In the genomic region with DNA sequence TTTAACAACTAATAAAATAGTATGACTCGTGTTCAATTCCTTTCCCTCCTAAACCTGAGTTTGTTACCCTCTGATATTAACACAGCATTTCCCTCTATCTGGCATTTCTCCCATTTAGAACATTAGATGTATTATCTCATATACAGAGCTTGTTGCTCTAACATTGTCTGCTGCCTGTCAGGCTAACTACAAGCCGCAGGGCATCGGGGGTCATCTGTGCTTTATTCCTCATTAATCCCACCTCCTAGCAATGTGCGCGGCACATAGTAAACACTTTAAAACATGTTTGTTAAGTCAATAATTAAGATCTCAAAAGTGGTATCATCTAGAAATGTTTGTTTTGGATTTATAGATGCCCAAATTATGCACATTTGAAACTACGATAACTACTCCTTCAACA, we compare ENCODE assay signal across 21 cellular contexts. TPM values are rescaled to one million over a fixed set of nuclear protein-coding genes. Genes with fewer than 3 reads are reported as not detected.
DNase-seq lines count a peak whose midpoint lies in the region; TF ChIP-seq lines count a peak whose summit lies in the region.
"Had no signal": no experiment of that assay in that cellular context is flagged by ENCODE, and none has a peak within 500 bp of the region (broad histone marks: within the 10 kb centered on the region; RNA-seq: fewer than 3 reads in every experiment).

No MANE protein-coding gene starts in this region.

- H3K9me2 ChIP-seq in DOHH2 (replicated peaks; ENCODE audit: control insufficient read depth, low read length) = no peaks in the 10 kb centered on the region

- H3K27me3 Mint-ChIP-seq in neural crest cell (ENCODE audit: low read depth) (no peaks in the 10 kb centered on the region), MCF 10A (ENCODE audit: insufficient read depth, unreplicated experiment) (no peaks in the 10 kb centered on the region)
- H3K27me3 Mint-ChIP-seq: CD4-positive, alpha-beta T cell had no signal

- BruUV-seq in MCF 10A (replicated peaks; lab: Mats Ljungman, UMichigan) = no TSS peak

- H3K4me3 ChIP-seq in DOHH2 (ENCODE audit: low read length) (peak overlapping the region; percentile 60), WERI-Rb-1 (ENCODE audit: low read depth, low read length) (no peak overlapping the region)
- H3K4me3 ChIP-seq: BLaER1 treated with 17β-estradiol and CSF1 and Interleukin-3, amounts not matched to agents 10 nM and 100 nM; GM23338; HAP-1; MG63 had no signal

- H3K4me1 ChIP-seq in DOHH2 (ENCODE audit: control insufficient read depth, low read length) = peaks cover 45% of the 10 kb centered on the region
- H3K4me1 ChIP-seq: HAP-1 had no signal

- DNase-seq in NCI-H82 (lab: John Stamatoyannopoulos, UW) (peak; percentile 68), WERI-Rb-1 (peak; percentile 8), neural crest cell (ENCODE audit: low read depth, low spot score) (no peak), DMS 273 (lab: John Stamatoyannopoulos, UW; ENCODE audit: unreplicated experiment) (no peak), MCF 10A (ENCODE audit: unreplicated experiment) (no peak)
- DNase-seq in activated naive CD4-positive, alpha-beta T cell treated with anti-CD3 and anti-CD28 coated beads, Interleukin-2, amount 50 U/mL, for 16 hours = no peak
- DNase-seq: CD4-positive, alpha-beta T cell; DMS53; KBM-7; MG63; NCI-H1048; NCI-H1436; NCI-H187; NCI-H2081 treated with DMSO at 0.1 percent for 48 hours; NCI-H524; NCI-H748 treated with DMSO at 0.1 percent for 48 hours; OCI-M1 had no signal

- H3K36me3 ChIP-seq in DOHH2 (ENCODE audit: control insufficient read depth, low read length) = peaks cover 3% of the 10 kb centered on the region; the same call in 1 of the 2 replicates
- no peaks in the 10 kb centered on the region for H3K36me3 ChIP-seq in WERI-Rb-1
- H3K36me3 ChIP-seq: BLaER1 treated with 17β-estradiol and CSF1 and Interleukin-3, amounts not matched to agents 10 nM and 100 nM; HAP-1; MG63 had no signal

- H3K27ac Mint-ChIP-seq in neural crest cell (ENCODE audit: unreplicated experiment) (peak overlapping the region; percentile 23), MCF 10A (ENCODE audit: low read depth, unreplicated experiment) (no peak overlapping the region)
- H3K27ac Mint-ChIP-seq: CD4-positive, alpha-beta T cell had no signal

- no peaks in the 10 kb centered on the region for H3F3A ChIP-seq in DOHH2 (ENCODE audit: control insufficient read depth, insufficient read depth)

- peak overlapping the region; percentile 62 for H3K27ac ChIP-seq in DOHH2 (ENCODE audit: low read depth, low read length)
- H3K27ac ChIP-seq in WERI-Rb-1 = no peak overlapping the region
- H3K27ac ChIP-seq: BLaER1 treated with 17β-estradiol and CSF1 and Interleukin-3, amounts not matched to agents 10 nM and 100 nM had no signal

- H3K9me3 Mint-ChIP-seq in neural crest cell (no peaks in the 10 kb centered on the region), MCF 10A (ENCODE audit: unreplicated experiment) (no peaks in the 10 kb centered on the region)
- H3K9me3 Mint-ChIP-seq: CD4-positive, alpha-beta T cell had no signal

- no peak overlapping the region for H3K4me3 Mint-ChIP-seq in neural crest cell
- H3K4me3 Mint-ChIP-seq in MCF 10A (ENCODE audit: unreplicated experiment) = no peak overlapping the region
- H3K4me3 Mint-ChIP-seq: CD4-positive, alpha-beta T cell; GM23338 had no signal

- CTCF ChIA-PET in MCF 10A (lab: Yijun Ruan, JAX) = no interaction called here

- no peaks in the 10 kb centered on the region for H4K20me1 ChIP-seq in DOHH2 (ENCODE audit: control insufficient read depth, insufficient read depth, low read depth, low read length)
- H4K20me1 ChIP-seq: BLaER1 treated with 17β-estradiol and CSF1 and Interleukin-3, amounts not matched to agents 10 nM and 100 nM had no signal

- no peaks in the 10 kb centered on the region for H3K9me3 ChIP-seq in DOHH2 (ENCODE audit: control insufficient read depth, insufficient read depth, low read length)
- H3K9me3 ChIP-seq in WERI-Rb-1 (ENCODE audit: severe bottlenecking) = no peaks in the 10 kb centered on the region
- H3K9me3 ChIP-seq: MG63 had no signal

- TF ChIP-seq CTCF in DOHH2 (IDR thresholded peaks at IDR 0.05; ENCODE audit: low read depth, low read length, poor library complexity, severe bottlenecking) (no peak), WERI-Rb-1 (IDR thresholded peaks at IDR 0.05; ENCODE audit: low read depth, low read length) (no peak), neural crest cell (conservative IDR thresholded peaks at IDR 0.05) (no peak), MCF 10A (IDR thresholded peaks at IDR 0.05; ENCODE audit: unreplicated experiment) (no peak)

- peak overlapping the region; percentile 74 for H3K4me2 ChIP-seq in DOHH2 (ENCODE audit: low read length)

- no peaks in the 10 kb centered on the region for H3K79me2 ChIP-seq in DOHH2 (ENCODE audit: control insufficient read depth, low read length)

- intact Hi-C loops in MCF 10A (cut with micrococcal nuclease) = no loop called here

- POLR2A ChIA-PET in MCF 10A (lab: Yijun Ruan, JAX) = no interaction called here

- peaks cover 2% of the 10 kb centered on the region for H3K36me3 Mint-ChIP-seq in neural crest cell (ENCODE audit: low read depth)
- peaks cover 7% of the 10 kb centered on the region for H3K36me3 Mint-ChIP-seq in MCF 10A (ENCODE audit: insufficient read depth, unreplicated experiment)

- H3K27me3 ChIP-seq in DOHH2 (ENCODE audit: control insufficient read depth, low read length) (no peaks in the 10 kb centered on the region), WERI-Rb-1 (ENCODE audit: insufficient read depth, low read depth, severe bottlenecking) (no peaks in the 10 kb centered on the region)
- H3K27me3 ChIP-seq: BLaER1 treated with 17β-estradiol and CSF1 and Interleukin-3, amounts not matched to agents 10 nM and 100 nM; MG63 had no signal

- H3K4me1 Mint-ChIP-seq in neural crest cell (peaks cover 9% of the 10 kb centered on the region), MCF 10A (ENCODE audit: insufficient read depth, unreplicated experiment) (peaks cover 2% of the 10 kb centered on the region)

RNA-seq across cellular contexts. Expression of gene NEBL, which starts 52.9 kb away (rescaled TPM):
- total RNA-seq in neural crest cell = 8.4 TPM in 2 replicates
- total RNA-seq in MCF 10A (2022) = 30.6 and 44.3 TPM in 2 replicates

Comparison
In these comparisons a context has a peak if more than half of its experiments do, and no peak if none do; other contexts are left out.
1. DNase-seq: peak in NCI-H82 (single experiment) and WERI-Rb-1 (single experiment); none in neural crest cell (single experiment), activated naive CD4-positive, alpha-beta T cell treated with anti-CD3 and anti-CD28 coated beads, Interleukin-2, amount 50 U/mL, for 16 hours (single experiment), DMS 273 (single experiment) and MCF 10A (single experiment).